In the genomic region with DNA sequence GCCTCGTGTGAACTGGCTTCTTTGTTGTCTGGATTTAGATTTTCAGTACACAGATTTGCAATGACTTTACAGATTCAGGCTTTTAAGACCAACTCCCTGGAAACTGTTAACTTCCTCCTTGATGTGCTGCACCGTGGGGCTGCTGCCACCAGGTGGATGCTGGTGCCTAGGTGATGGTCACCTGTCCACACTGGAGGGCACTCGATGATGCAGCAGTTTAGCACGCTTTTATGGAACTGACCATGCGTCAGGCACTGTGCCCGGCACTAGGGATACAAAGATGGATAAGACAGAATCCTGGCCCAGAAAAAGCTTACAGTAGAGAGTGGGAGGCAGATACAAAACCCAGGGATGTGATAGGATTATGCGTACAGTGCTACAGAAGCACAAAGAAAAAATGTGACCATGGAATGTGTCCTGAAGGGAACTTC, we compare ENCODE assay signal across 8 cellular contexts.
A peak's percentile ranks its signal among the peaks of the same experiment; 100 is the strongest.
DNase-seq lines count a peak whose midpoint lies in the region; ATAC-seq, FAIRE-seq and TF ChIP-seq lines count a peak whose summit lies in the region.

No MANE protein-coding gene starts in this region.

- ATAC-seq in omental fat pad (ENCODE audit: low FRiP score): peak; percentile 19
- no peak for ATAC-seq in GM21390 (IDR thresholded peaks at IDR 0.05; ENCODE audit: unreplicated experiment)
- ATAC-seq in heart left ventricle: no peak

- no peak overlapping the region for H2AFZ ChIP-seq in astrocyte (ENCODE audit: low read depth, low read length)

- H3K36me3 Mint-ChIP-seq in astrocyte (ENCODE audit: low read depth, unreplicated experiment): no peaks in the 10 kb centered on the region

- no peak for TF ChIP-seq POLR2A in heart left ventricle (IDR thresholded peaks at IDR 0.05)

- DNase-seq in DMS 273 (lab: John Stamatoyannopoulos, UW; ENCODE audit: unreplicated experiment): peak; percentile 4
- DNase-seq in DMS 273 treated with DMSO at 0.1 percent for 48 hours (lab: John Stamatoyannopoulos, UW): no peak
- peak; percentile 46 for DNase-seq in HuH-7 (ENCODE audit: low spot score)
- DNase-seq in astrocyte (ENCODE audit: low read depth): peak; percentile 31
- DNase-seq in omental fat pad (ENCODE audit: low spot score): no peak
- DNase-seq in heart left ventricle: no peak
- no peak for DNase-seq in HTR-8/SVneo (ENCODE audit: insufficient read length, low spot score)

- no peaks in the 10 kb centered on the region for H3K4me1 ChIP-seq in astrocyte (ENCODE audit: insufficient read depth, low read length)
- peaks cover 0 to 1% (median 0%) of the 10 kb centered on the region in 12 donors for H3K4me1 ChIP-seq in heart left ventricle

- H3K27ac Mint-ChIP-seq in astrocyte (ENCODE audit: unreplicated experiment): no peak overlapping the region

- 67 to 76% (median 72%) methylated on average over 7 of the region's 7 CpGs for WGBS in heart left ventricle, 4 donors

- H3K4me2 ChIP-seq in astrocyte (ENCODE audit: low read length): no peak overlapping the region

- H3K4me3 ChIP-seq in astrocyte (ENCODE audit: insufficient read depth, low read depth, low read length): no peak overlapping the region
- no peak overlapping the region for H3K4me3 ChIP-seq in heart left ventricle

- H3K9me3 ChIP-seq in astrocyte (ENCODE audit: insufficient read depth, low read depth, low read length) (no peaks in the 10 kb centered on the region), heart left ventricle (no peaks in the 10 kb centered on the region)

- no peaks in the 10 kb centered on the region for H3K9me3 Mint-ChIP-seq in astrocyte (ENCODE audit: unreplicated experiment)

- no peak for TF ChIP-seq CTCF in astrocyte (IDR thresholded peaks at IDR 0.05; ENCODE audit: insufficient read depth, low read depth, low read length)
- TF ChIP-seq CTCF in omental fat pad (IDR thresholded peaks at IDR 0.05): no peak
- TF ChIP-seq CTCF in heart left ventricle (IDR thresholded peaks at IDR 0.05): no peak

- no peaks in the 10 kb centered on the region for H3K27me3 Mint-ChIP-seq in astrocyte (ENCODE audit: low read depth, unreplicated experiment)

- H3K4me3 Mint-ChIP-seq in astrocyte (ENCODE audit: unreplicated experiment): no peak overlapping the region

- no peak overlapping the region for H3K27ac ChIP-seq in astrocyte (ENCODE audit: low read depth, low read length)
- H3K27ac ChIP-seq in heart left ventricle: no peak overlapping the region

- FAIRE-seq in astrocyte (lab: Jason Lieb, UNC): no peak
- FAIRE-seq in HTR-8/SVneo (lab: Jason Lieb, UNC): no peak

- H3K9ac ChIP-seq in astrocyte (ENCODE audit: low read length): no peak overlapping the region

- intact Hi-C loops in heart left ventricle (cut with DNase I): no loop called here

- no peaks in the 10 kb centered on the region for H3K79me2 ChIP-seq in astrocyte (ENCODE audit: insufficient read depth, low read length)

- no peaks in the 10 kb centered on the region for H4K20me1 ChIP-seq in astrocyte (ENCODE audit: insufficient read depth, low read length)

- no peaks in the 10 kb centered on the region for H3K36me3 ChIP-seq in astrocyte (ENCODE audit: insufficient read depth, low read length)
- H3K36me3 ChIP-seq in heart left ventricle: no peaks in the 10 kb centered on the region

- H3K4me1 Mint-ChIP-seq in astrocyte (ENCODE audit: low read depth, unreplicated experiment): peaks cover 7% of the 10 kb centered on the region

- H3K27me3 ChIP-seq in astrocyte (ENCODE audit: insufficient read depth, low read length): no peaks in the 10 kb centered on the region
- no peaks in the 10 kb centered on the region for H3K27me3 ChIP-seq in heart left ventricle

Comparison
In these comparisons a context has a peak if more than half of its experiments do, and no peak if none do; other contexts are left out.
1. DNase-seq: peak in DMS 273 (single experiment), HuH-7 (single experiment) and astrocyte (single experiment); none in DMS 273 treated with DMSO at 0.1 percent for 48 hours (single experiment), omental fat pad (single experiment), heart left ventricle (0 of 5) and HTR-8/SVneo (single experiment).